19 cellular contexts compared by ENCODE assay signal in the genomic region with DNA sequence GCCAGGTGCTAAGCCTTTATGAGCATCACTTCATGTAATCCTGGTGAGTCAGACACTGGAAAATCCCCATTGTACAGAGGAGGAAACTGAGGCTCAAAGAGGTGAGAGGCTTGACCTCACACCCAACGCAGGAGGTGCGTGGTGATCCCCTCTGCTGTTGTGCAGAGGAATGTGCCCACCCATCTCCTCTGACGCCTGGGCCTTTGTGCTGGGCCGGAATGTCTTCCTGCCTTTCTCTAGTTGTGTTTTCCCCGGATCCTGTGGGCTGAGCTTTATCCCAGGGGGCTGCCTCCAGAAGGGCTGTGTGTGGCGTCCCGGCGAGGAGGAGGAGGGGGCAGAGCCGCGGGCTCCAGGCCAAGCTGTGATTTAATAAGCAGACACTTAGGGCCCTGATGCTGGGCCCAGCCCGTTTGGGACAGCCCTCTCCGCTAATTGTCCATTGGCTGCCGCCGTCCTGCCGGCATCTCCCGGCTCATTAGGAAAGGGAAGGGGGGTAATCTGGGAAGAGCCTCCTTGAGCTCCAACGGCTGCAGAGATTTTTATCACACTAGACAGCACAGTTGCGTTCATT.
DNase-seq lines count a peak whose midpoint lies in the region; ATAC-seq and TF ChIP-seq lines count a peak whose summit lies in the region.
"Had no signal": no experiment of that assay in that cellular context is flagged by ENCODE, and none has a peak within 500 bp of the region (broad histone marks: within the 10 kb centered on the region; RNA-seq: fewer than 3 reads in every experiment).

No MANE protein-coding gene starts in this region.

- no peak for TF ChIP-seq POLR2A in heart left ventricle (IDR thresholded peaks at IDR 0.05)

- H3F3A ChIP-seq in GM23338 (replicated peaks; ENCODE audit: low read depth) = no peaks in the 10 kb centered on the region

- no peaks in the 10 kb centered on the region for H3K36me3 Mint-ChIP-seq in GM23338 (ENCODE audit: low read depth)
- peaks cover 5% of the 10 kb centered on the region; the same call in 1 of the 2 replicates for H3K36me3 Mint-ChIP-seq in WTC11
- H3K36me3 Mint-ChIP-seq in mesothelial cell of epicardium = peaks cover 11% of the 10 kb centered on the region
- H3K36me3 Mint-ChIP-seq: CD14-positive monocyte, memory B cell had no signal

- H3K4me3 Mint-ChIP-seq in GM23338 (no peak overlapping the region), WTC11 (no peak overlapping the region), mesothelial cell of epicardium (no peak overlapping the region)
- H3K4me3 Mint-ChIP-seq: memory B cell had no signal

- POLR2A ChIA-PET in WTC11 (lab: Charles Lee) = no interaction called here

- ATAC-seq in GM23338 (peak; percentile 73), WTC11 (peak; percentile 75), heart left ventricle (peak; percentile 87 to 97 (median 88)), omental fat pad (ENCODE audit: low FRiP score) (no peak)
- ATAC-seq: foreskin keratinocyte had no signal

- H3K9me2 ChIP-seq in GM23338 (ENCODE audit: insufficient read depth) = no peaks in the 10 kb centered on the region

- no peak overlapping the region for H3K4me3 ChIP-seq in GM23338
- H3K4me3 ChIP-seq in heart left ventricle = no peak overlapping the region

- TF ChIP-seq CTCF in GM23338 (conservative IDR thresholded peaks at IDR 0.05; ENCODE audit: low read depth in 2 of 2) = no peak
- no peak for TF ChIP-seq CTCF in WTC11 (IDR thresholded peaks at IDR 0.05)
- no peak for TF ChIP-seq CTCF in heart left ventricle (IDR thresholded peaks at IDR 0.05)
- no peak for TF ChIP-seq CTCF in mesothelial cell of epicardium (IDR thresholded peaks at IDR 0.05; ENCODE audit: unreplicated experiment)
- no peak for TF ChIP-seq CTCF in omental fat pad (IDR thresholded peaks at IDR 0.05)

- H3K36me3 ChIP-seq in GM23338 (ENCODE audit: insufficient read depth) (no peaks in the 10 kb centered on the region), heart left ventricle (no peaks in the 10 kb centered on the region)

- DNase-seq in GM23338 (ENCODE audit: low spot score) = peak; percentile 59
- DNase-seq in WTC11 (ENCODE audit: low spot score) = peak; percentile 28
- DNase-seq in heart left ventricle = peak; percentile 81 to 88 (median 86)
- DNase-seq in mesothelial cell of epicardium (ENCODE audit: low spot score in 2 of 2, unreplicated experiment in 2 of 2) = no peak
- no peak for DNase-seq in omental fat pad (ENCODE audit: low spot score)
- DNase-seq in AG08395 (ENCODE audit: low spot score) = no peak
- no peak for DNase-seq in H4 (ENCODE audit: low spot score)
- no peak for DNase-seq in activated T-cell treated with anti-CD3 and anti-CD28 coated beads, Interleukin-2, amount 50 U/mL, for 48 hours
- DNase-seq: DMS53; foreskin keratinocyte; GOT3; Karpas-422; NCI-H1105; SHP77; stimulated activated CD4-positive, alpha-beta T cell treated with anti-CD3 and anti-CD28 coated beads, Interleukin-4, amount 100 ng/mL, for 1 hour; substantia nigra; T-helper 2 cell had no signal

- CTCF ChIA-PET in WTC11 (lab: Charles Lee) = interaction anchor here (0.6 kb wide), 1 partner anchor 168 kb away, joined by 5 read pairs; no protein-coding TSS in a partner anchor

- H2AFZ ChIP-seq in GM23338 = peak overlapping the region; percentile 83

- intact Hi-C loops in heart left ventricle (cut with DNase I) = loop anchor here in 6 of 10 donors (2.0 to 10.0 kb wide), 8 partner anchors 117 to 942 kb away; a partner anchor contains a TSS

- WGBS in heart left ventricle, 4 donors = 16 to 19% (median 18%) methylated on average over 11 to 18 of the region's 18 CpGs

- H3K27ac Mint-ChIP-seq in GM23338 = no peak overlapping the region
- 0 out of 2 replicates have a peak overlapping the region, but pooled peaks have one; percentile 32 for H3K27ac Mint-ChIP-seq in WTC11
- peak overlapping the region; percentile 16 for H3K27ac Mint-ChIP-seq in mesothelial cell of epicardium
- H3K27ac Mint-ChIP-seq: CD14-positive monocyte, memory B cell had no signal

- no peak overlapping the region for H3K4me2 ChIP-seq in GM23338

- H3K9me3 Mint-ChIP-seq in GM23338 (peaks cover 5% of the 10 kb centered on the region; the same call in 1 of the 3 replicates), WTC11 (peaks cover 19% of the 10 kb centered on the region), mesothelial cell of epicardium (peaks cover 9% of the 10 kb centered on the region)

- H3K27me3 Mint-ChIP-seq in GM23338 (ENCODE audit: insufficient read depth, low read depth, poor library complexity) (peaks cover 3% of the 10 kb centered on the region), WTC11 (ENCODE audit: low read depth) (no peaks in the 10 kb centered on the region), mesothelial cell of epicardium (ENCODE audit: low read depth) (no peaks in the 10 kb centered on the region)

- H3K4me1 ChIP-seq in GM23338 (ENCODE audit: insufficient read depth) (peaks cover 4% of the 10 kb centered on the region; the same call in 1 of the 2 replicates), heart left ventricle (peaks cover 0 to 11% (median 0%) of the 10 kb centered on the region in 12 donors)
- H3K4me1 ChIP-seq: foreskin keratinocyte had no signal

- H3K4me1 Mint-ChIP-seq in GM23338 (no peaks in the 10 kb centered on the region), WTC11 (peaks cover 7% of the 10 kb centered on the region), mesothelial cell of epicardium (peaks cover 10% of the 10 kb centered on the region)
- H3K4me1 Mint-ChIP-seq: CD14-positive monocyte, memory B cell had no signal

- H4K20me1 ChIP-seq in GM23338 (replicated peaks; ENCODE audit: insufficient read depth) = no peaks in the 10 kb centered on the region

- H3K9me3 ChIP-seq in heart left ventricle = peaks cover 0 to 17% (median 1%) of the 10 kb centered on the region in 12 donors

- no peak overlapping the region for H3K27ac ChIP-seq in GM23338 (ENCODE audit: low read depth)
- H3K27ac ChIP-seq in heart left ventricle = peak overlapping the region in 7 of 12 donors; percentile 24 to 70 (median 56)
- H3K27ac ChIP-seq: foreskin keratinocyte had no signal

- H3K79me2 ChIP-seq in GM23338 (replicated peaks; ENCODE audit: insufficient read depth) = no peaks in the 10 kb centered on the region

- H3K27me3 ChIP-seq in GM23338 (ENCODE audit: insufficient read depth) = no peaks in the 10 kb centered on the region
- peaks cover 0 to 5% (median 0%) of the 10 kb centered on the region in 9 donors for H3K27me3 ChIP-seq in heart left ventricle

TF ChIP-seq in GM23338, 12 proteins besides CTCF, POLR2A, EP300 and RAD21 (continues in another document):
- TF ChIP-seq, protein P1, sequence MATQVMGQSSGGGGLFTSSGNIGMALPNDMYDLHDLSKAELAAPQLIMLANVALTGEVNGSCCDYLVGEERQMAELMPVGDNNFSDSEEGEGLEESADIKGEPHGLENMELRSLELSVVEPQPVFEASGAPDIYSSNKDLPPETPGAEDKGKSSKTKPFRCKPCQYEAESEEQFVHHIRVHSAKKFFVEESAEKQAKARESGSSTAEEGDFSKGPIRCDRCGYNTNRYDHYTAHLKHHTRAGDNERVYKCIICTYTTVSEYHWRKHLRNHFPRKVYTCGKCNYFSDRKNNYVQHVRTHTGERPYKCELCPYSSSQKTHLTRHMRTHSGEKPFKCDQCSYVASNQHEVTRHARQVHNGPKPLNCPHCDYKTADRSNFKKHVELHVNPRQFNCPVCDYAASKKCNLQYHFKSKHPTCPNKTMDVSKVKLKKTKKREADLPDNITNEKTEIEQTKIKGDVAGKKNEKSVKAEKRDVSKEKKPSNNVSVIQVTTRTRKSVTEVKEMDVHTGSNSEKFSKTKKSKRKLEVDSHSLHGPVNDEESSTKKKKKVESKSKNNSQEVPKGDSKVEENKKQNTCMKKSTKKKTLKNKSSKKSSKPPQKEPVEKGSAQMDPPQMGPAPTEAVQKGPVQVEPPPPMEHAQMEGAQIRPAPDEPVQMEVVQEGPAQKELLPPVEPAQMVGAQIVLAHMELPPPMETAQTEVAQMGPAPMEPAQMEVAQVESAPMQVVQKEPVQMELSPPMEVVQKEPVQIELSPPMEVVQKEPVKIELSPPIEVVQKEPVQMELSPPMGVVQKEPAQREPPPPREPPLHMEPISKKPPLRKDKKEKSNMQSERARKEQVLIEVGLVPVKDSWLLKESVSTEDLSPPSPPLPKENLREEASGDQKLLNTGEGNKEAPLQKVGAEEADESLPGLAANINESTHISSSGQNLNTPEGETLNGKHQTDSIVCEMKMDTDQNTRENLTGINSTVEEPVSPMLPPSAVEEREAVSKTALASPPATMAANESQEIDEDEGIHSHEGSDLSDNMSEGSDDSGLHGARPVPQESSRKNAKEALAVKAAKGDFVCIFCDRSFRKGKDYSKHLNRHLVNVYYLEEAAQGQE (IDR thresholded peaks at IDR 0.05; ENCODE audit: unreplicated experiment) = no peak

TF ChIP-seq in WTC11, 78 proteins besides CTCF, POLR2A, EP300 and RAD21 (continues in another document):
- peak; percentile 67; the same call in 1 of the 2 replicates for TF ChIP-seq GTF2I (CRISPR knock-in tag; conservative IDR thresholded peaks at IDR 0.05)
- TF ChIP-seq, protein P2, sequence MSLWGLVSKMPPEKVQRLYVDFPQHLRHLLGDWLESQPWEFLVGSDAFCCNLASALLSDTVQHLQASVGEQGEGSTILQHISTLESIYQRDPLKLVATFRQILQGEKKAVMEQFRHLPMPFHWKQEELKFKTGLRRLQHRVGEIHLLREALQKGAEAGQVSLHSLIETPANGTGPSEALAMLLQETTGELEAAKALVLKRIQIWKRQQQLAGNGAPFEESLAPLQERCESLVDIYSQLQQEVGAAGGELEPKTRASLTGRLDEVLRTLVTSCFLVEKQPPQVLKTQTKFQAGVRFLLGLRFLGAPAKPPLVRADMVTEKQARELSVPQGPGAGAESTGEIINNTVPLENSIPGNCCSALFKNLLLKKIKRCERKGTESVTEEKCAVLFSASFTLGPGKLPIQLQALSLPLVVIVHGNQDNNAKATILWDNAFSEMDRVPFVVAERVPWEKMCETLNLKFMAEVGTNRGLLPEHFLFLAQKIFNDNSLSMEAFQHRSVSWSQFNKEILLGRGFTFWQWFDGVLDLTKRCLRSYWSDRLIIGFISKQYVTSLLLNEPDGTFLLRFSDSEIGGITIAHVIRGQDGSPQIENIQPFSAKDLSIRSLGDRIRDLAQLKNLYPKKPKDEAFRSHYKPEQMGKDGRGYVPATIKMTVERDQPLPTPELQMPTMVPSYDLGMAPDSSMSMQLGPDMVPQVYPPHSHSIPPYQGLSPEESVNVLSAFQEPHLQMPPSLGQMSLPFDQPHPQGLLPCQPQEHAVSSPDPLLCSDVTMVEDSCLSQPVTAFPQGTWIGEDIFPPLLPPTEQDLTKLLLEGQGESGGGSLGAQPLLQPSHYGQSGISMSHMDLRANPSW (CRISPR knock-in tag; conservative IDR thresholded peaks at IDR 0.05; ENCODE audit: low read depth) = no peak

Comparison
In these comparisons a context has a peak if more than half of its experiments do, and no peak if none do; other contexts are left out.
1. DNase-seq: peak in GM23338 (single experiment), WTC11 (single experiment) and heart left ventricle (5 of 5); none in mesothelial cell of epicardium (0 of 2), omental fat pad (single experiment), AG08395 (single experiment), H4 (single experiment) and activated T-cell treated with anti-CD3 and anti-CD28 coated beads, Interleukin-2, amount 50 U/mL, for 48 hours (0 of 2).